In the genomic region with DNA sequence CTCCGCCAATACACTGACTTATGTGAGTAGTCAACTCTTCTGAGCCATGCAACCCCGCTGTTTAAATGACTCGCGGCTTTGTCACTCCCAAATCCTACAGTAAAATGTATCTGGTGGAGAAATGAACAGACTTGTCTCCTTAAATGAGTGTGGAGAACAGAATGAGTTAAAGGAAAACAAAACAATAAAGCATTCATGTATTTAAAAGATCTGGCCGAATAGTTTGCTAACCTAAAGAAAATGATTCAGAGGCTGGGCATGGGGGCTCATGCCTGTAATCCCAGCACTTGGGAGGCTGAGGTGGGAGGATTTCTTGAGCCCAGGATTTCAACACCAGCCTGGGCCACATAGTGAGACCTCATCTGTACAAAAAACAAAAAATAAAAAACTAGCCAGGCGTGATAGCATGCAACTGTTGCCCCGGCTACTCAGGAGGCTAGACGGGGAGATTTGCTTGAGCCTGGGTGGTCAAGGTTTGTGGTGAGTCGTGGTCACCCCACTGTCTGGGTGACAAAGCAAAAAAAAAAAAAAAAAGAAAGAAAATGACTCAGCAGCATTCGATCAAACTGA, we compare ENCODE assay signal across 16 cellular contexts.
DNase-seq lines count a peak whose midpoint lies in the region; ATAC-seq, FAIRE-seq and TF ChIP-seq lines count a peak whose summit lies in the region.
"Had no signal": no experiment of that assay in that cellular context is flagged by ENCODE, and none has a peak within 500 bp of the region (broad histone marks: within the 10 kb centered on the region; RNA-seq: fewer than 3 reads in every experiment).

No MANE protein-coding gene starts in this region.

- BruUV-seq in HepG2 (replicated peaks; lab: Mats Ljungman, UMichigan), result no TSS peak

- no peak for TF ChIP-seq RAD21 in HepG2 (CRISPR knock-in tag; IDR thresholded peaks at IDR 0.05)

- H4K20me1 ChIP-seq in HepG2 (ENCODE audit: insufficient read depth, low read length), result no peaks in the 10 kb centered on the region

- no peaks in the 10 kb centered on the region for H3K36me3 Mint-ChIP-seq in osteocyte (ENCODE audit: unreplicated experiment)
- H3K36me3 Mint-ChIP-seq in stimulated activated effector memory CD8-positive, alpha-beta T cell treated with anti-CD3 and anti-CD28 coated beads, Interleukin-12 subunit alpha, Interleukin-12 subunit beta, amount 100 ng/mL, for 72 hours, result peaks cover 5% of the 10 kb centered on the region
- H3K36me3 Mint-ChIP-seq: activated naive CD8-positive, alpha-beta T cell treated with anti-CD3 and anti-CD28 coated beads, Interleukin-2, amount 10 ng/mL, durations not matched to agents 7 days and 5 days; IgD-negative memory B cell had no signal

- H3K36me3 ChIP-seq in bronchial epithelial cell (ENCODE audit: control insufficient read depth, insufficient read depth, low read length) (no peaks in the 10 kb centered on the region), lower lobe of right lung (no peaks in the 10 kb centered on the region), HepG2 (replicated peaks in 1 of 2; ENCODE audit: control insufficient read depth in 1 of 2, insufficient read depth in 2 of 2, low read length in 2 of 2) (no peaks in the 10 kb centered on the region)
- H3K36me3 ChIP-seq: transverse colon had no signal

- in situ Hi-C loops in HepG2 (cut with HindIII; ENCODE audit: extremely low pct_ligation_motif_present, low pct_unique_long_range_greater_than_20kb), result no loop called here

- no peak for TF ChIP-seq CTCF in bronchial epithelial cell (IDR thresholded peaks at IDR 0.05; ENCODE audit: insufficient read depth, low read length, severe bottlenecking)
- no peak for TF ChIP-seq CTCF in osteocyte (IDR thresholded peaks at IDR 0.05)
- no peak for TF ChIP-seq CTCF in lower lobe of right lung (IDR thresholded peaks at IDR 0.05)
- TF ChIP-seq CTCF in HepG2 (CRISPR knock-in tag; IDR thresholded peaks at IDR 0.05), result no peak

- no peak for TF ChIP-seq POLR2A in HepG2 (IDR thresholded peaks at IDR 0.05; ENCODE audit: insufficient read depth in 1 of 2, low read depth in 2 of 2, low read length in 2 of 2)

- H2AFZ ChIP-seq in HepG2 (ENCODE audit: low read length), result no peak overlapping the region

- H3K4me2 ChIP-seq in HepG2 (ENCODE audit: low read depth, low read length), result no peak overlapping the region

- DNase-seq in bronchial epithelial cell (ENCODE audit: low read depth) (peak; percentile 71), osteocyte (ENCODE audit: extremely low spot score, unreplicated experiment) (no peak), lower lobe of right lung (no peak), HepG2 (ENCODE audit: low spot score) (no peak)
- DNase-seq in stimulated activated CD4-positive, alpha-beta T cell treated with anti-CD3 and anti-CD28 coated beads, Interleukin-12 subunit alpha, Interleukin-12 subunit beta, amount 100 ng/mL, for 4 hours, result no peak
- DNase-seq in stimulated activated effector memory CD8-positive, alpha-beta T cell treated with anti-CD3 and anti-CD28 coated beads, Interleukin-12 subunit alpha, Interleukin-12 subunit beta, amount 100 ng/mL, for 72 hours (ENCODE audit: low spot score in 2 of 2), result no peak
- DNase-seq: activated CD4-positive, alpha-beta T cell treated with anti-CD3 and anti-CD28 coated beads, Interleukin-2, amount 10 ng/mL, durations not matched to agents 7 days and 5 days; activated naive CD8-positive, alpha-beta T cell treated with anti-CD3 and anti-CD28 coated beads, Interleukin-2, amount 10 ng/mL, durations not matched to agents 7 days and 5 days; Calu3; NCI-H524 treated with DMSO at 0.1 percent for 48 hours; transverse colon had no signal

- H3K27me3 ChIP-seq in bronchial epithelial cell (ENCODE audit: control insufficient read depth, insufficient read depth, low read length), result no peaks in the 10 kb centered on the region
- no peaks in the 10 kb centered on the region for H3K27me3 ChIP-seq in lower lobe of right lung (ENCODE audit: low read depth)
- H3K27me3 ChIP-seq in HepG2 (ENCODE audit: control insufficient read depth in 1 of 2, insufficient read depth in 2 of 2, low read length in 2 of 2), result peaks cover 4 to 14% of the 10 kb centered on the region in 2 experiments; a peak in 3 of 5 replicates

- no peaks in the 10 kb centered on the region for H3K79me2 ChIP-seq in HepG2 (ENCODE audit: insufficient read depth, low read length)

- no peak overlapping the region for H3K27ac ChIP-seq in lower lobe of right lung
- H3K27ac ChIP-seq in HepG2 (ENCODE audit: extremely low read length, insufficient read depth, low read length), result no peak overlapping the region
- H3K27ac ChIP-seq: SK-N-MC, transverse colon had no signal

- peak overlapping the region; percentile 21 for H3K4me3 Mint-ChIP-seq in osteocyte (ENCODE audit: unreplicated experiment)
- no peak overlapping the region for H3K4me3 Mint-ChIP-seq in stimulated activated effector memory CD8-positive, alpha-beta T cell treated with anti-CD3 and anti-CD28 coated beads, Interleukin-12 subunit alpha, Interleukin-12 subunit beta, amount 100 ng/mL, for 72 hours
- H3K4me3 Mint-ChIP-seq: activated CD4-positive, alpha-beta T cell treated with anti-CD3 and anti-CD28 coated beads, Interleukin-2, amount 10 ng/mL, durations not matched to agents 7 days and 5 days; activated naive CD8-positive, alpha-beta T cell treated with anti-CD3 and anti-CD28 coated beads, Interleukin-2, amount 10 ng/mL, durations not matched to agents 7 days and 5 days had no signal

- 41% methylated on average over 10 of the region's 10 CpGs for WGBS in HepG2 (ENCODE audit: low lambda C conversion rate)

- no peaks in the 10 kb centered on the region for H3K27me3 Mint-ChIP-seq in osteocyte (ENCODE audit: unreplicated experiment)
- H3K27me3 Mint-ChIP-seq: activated CD4-positive, alpha-beta T cell treated with anti-CD3 and anti-CD28 coated beads, Interleukin-2, amount 10 ng/mL, durations not matched to agents 7 days and 5 days had no signal

- ATAC-seq in GM18870 (IDR thresholded peaks at IDR 0.05; ENCODE audit: unreplicated experiment) (peak; percentile 62), HG03196 (IDR thresholded peaks at IDR 0.05; ENCODE audit: unreplicated experiment) (peak; percentile 55), lower lobe of right lung (no peak), HepG2 (no peak)
- no peak for ATAC-seq in stimulated activated effector memory CD8-positive, alpha-beta T cell treated with anti-CD3 and anti-CD28 coated beads, Interleukin-12 subunit alpha, Interleukin-12 subunit beta, amount 100 ng/mL, for 72 hours

- H3K9ac ChIP-seq in HepG2 (ENCODE audit: insufficient read depth, low read depth, low read length), result no peak overlapping the region

- H3K9me3 ChIP-seq in lower lobe of right lung, result no peaks in the 10 kb centered on the region
- no peaks in the 10 kb centered on the region for H3K9me3 ChIP-seq in HepG2 (ENCODE audit: low read length)
- H3K9me3 ChIP-seq: transverse colon had no signal

- peaks cover 47% of the 10 kb centered on the region for H3K4me1 Mint-ChIP-seq in osteocyte (ENCODE audit: unreplicated experiment)
- peaks cover 2% of the 10 kb centered on the region for H3K4me1 Mint-ChIP-seq in stimulated activated effector memory CD8-positive, alpha-beta T cell treated with anti-CD3 and anti-CD28 coated beads, Interleukin-12 subunit alpha, Interleukin-12 subunit beta, amount 100 ng/mL, for 72 hours
- H3K4me1 Mint-ChIP-seq: activated CD4-positive, alpha-beta T cell treated with anti-CD3 and anti-CD28 coated beads, Interleukin-2, amount 10 ng/mL, durations not matched to agents 7 days and 5 days; activated naive CD8-positive, alpha-beta T cell treated with anti-CD3 and anti-CD28 coated beads, Interleukin-2, amount 10 ng/mL, durations not matched to agents 7 days and 5 days had no signal

- H3K9me3 Mint-ChIP-seq in osteocyte (ENCODE audit: unreplicated experiment), result no peaks in the 10 kb centered on the region
- no peaks in the 10 kb centered on the region for H3K9me3 Mint-ChIP-seq in stimulated activated effector memory CD8-positive, alpha-beta T cell treated with anti-CD3 and anti-CD28 coated beads, Interleukin-12 subunit alpha, Interleukin-12 subunit beta, amount 100 ng/mL, for 72 hours
- H3K9me3 Mint-ChIP-seq: activated CD4-positive, alpha-beta T cell treated with anti-CD3 and anti-CD28 coated beads, Interleukin-2, amount 10 ng/mL, durations not matched to agents 7 days and 5 days; activated naive CD8-positive, alpha-beta T cell treated with anti-CD3 and anti-CD28 coated beads, Interleukin-2, amount 10 ng/mL, durations not matched to agents 7 days and 5 days; IgD-negative memory B cell had no signal

- peaks cover 9% of the 10 kb centered on the region for H3K4me1 ChIP-seq in lower lobe of right lung
- H3K4me1 ChIP-seq in HepG2 (ENCODE audit: insufficient read depth, low read length), result peaks cover 8% of the 10 kb centered on the region

- POLR2A ChIA-PET in HepG2 (lab: Yijun Ruan, JAX), result no interaction called here

- FAIRE-seq in bronchial epithelial cell (lab: Jason Lieb, UNC) (no peak), HepG2 (lab: Jason Lieb, UNC) (no peak)
- FAIRE-seq: islet of Langerhans had no signal

- peak overlapping the region; percentile 92 for H3K27ac Mint-ChIP-seq in osteocyte (ENCODE audit: unreplicated experiment)
- H3K27ac Mint-ChIP-seq in stimulated activated effector memory CD8-positive, alpha-beta T cell treated with anti-CD3 and anti-CD28 coated beads, Interleukin-12 subunit alpha, Interleukin-12 subunit beta, amount 100 ng/mL, for 72 hours, result no peak overlapping the region
- H3K27ac Mint-ChIP-seq: activated CD4-positive, alpha-beta T cell treated with anti-CD3 and anti-CD28 coated beads, Interleukin-2, amount 10 ng/mL, durations not matched to agents 7 days and 5 days; activated naive CD8-positive, alpha-beta T cell treated with anti-CD3 and anti-CD28 coated beads, Interleukin-2, amount 10 ng/mL, durations not matched to agents 7 days and 5 days; IgD-negative memory B cell had no signal

- TF ChIP-seq EP300 in HepG2 (IDR thresholded peaks at IDR 0.05; ENCODE audit: low read depth in 2 of 2, low read length in 2 of 2) (no peak), HepG2 (CRISPR knock-in tag; IDR thresholded peaks at IDR 0.05; ENCODE audit: borderline replicate concordance) (no peak)

- H3K4me3 ChIP-seq in bronchial epithelial cell (ENCODE audit: low read depth, low read length), result no peak overlapping the region
- H3K4me3 ChIP-seq in lower lobe of right lung, result no peak overlapping the region
- no peak overlapping the region for H3K4me3 ChIP-seq in HepG2 (replicated peaks in 1 of 3; ENCODE audit: insufficient read depth in 1 of 3, low read depth in 2 of 3, low read length in 3 of 3)
- H3K4me3 ChIP-seq: SK-N-MC, transverse colon had no signal

- intact Hi-C loops in lower lobe of right lung (cut with DNase I) (no loop called here), HepG2 (cut with micrococcal nuclease; ENCODE audit: unreplicated experiment) (no loop called here)

- CTCF ChIA-PET in HepG2 (lab: Yijun Ruan, JAX; ENCODE audit: low intra/inter-chr PET ratio, low total read pairs), result no interaction called here

Comparison
In these comparisons a context has a peak if more than half of its experiments do, and no peak if none do; other contexts are left out.
1. ATAC-seq: peak in GM18870 (single experiment) and HG03196 (single experiment); none in lower lobe of right lung (0 of 2), HepG2 (single experiment) and stimulated activated effector memory CD8-positive, alpha-beta T cell treated with anti-CD3 and anti-CD28 coated beads, Interleukin-12 subunit alpha, Interleukin-12 subunit beta, amount 100 ng/mL, for 72 hours (single experiment).